ENCODE assay signal across 19 cellular contexts in the genomic region with DNA sequence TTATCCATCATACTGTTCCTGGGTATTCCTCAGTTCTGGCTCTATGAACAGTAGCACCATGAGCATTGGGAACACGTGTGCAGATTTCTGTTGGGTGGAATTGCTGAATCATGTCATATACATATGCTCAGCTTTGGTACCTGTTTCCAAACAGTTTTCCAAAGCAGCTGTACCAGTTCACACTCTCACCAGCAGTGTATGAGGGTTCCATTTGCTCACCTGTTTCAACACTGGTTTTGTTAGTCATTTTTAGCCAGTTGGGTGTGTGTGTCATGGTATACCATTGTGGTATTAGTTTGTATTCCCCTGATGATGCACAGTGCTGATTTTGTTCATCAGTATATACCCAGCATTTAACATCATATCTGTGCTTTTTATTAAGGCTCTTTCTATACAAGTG. TPM values are rescaled to one million over a fixed set of nuclear protein-coding genes. Genes with fewer than 3 reads are reported as not detected.
DNase-seq lines count a peak whose midpoint lies in the region; ATAC-seq, FAIRE-seq and TF ChIP-seq lines count a peak whose summit lies in the region.
"Had no signal": no experiment of that assay in that cellular context is flagged by ENCODE, and none has a peak within 500 bp of the region (broad histone marks: within the 10 kb centered on the region; RNA-seq: fewer than 3 reads in every experiment).

No MANE protein-coding gene starts in this region.

- H3K36me3 ChIP-seq in K562 (ENCODE audit: control insufficient read depth, insufficient read depth, low read length) (no peaks in the 10 kb centered on the region), thoracic aorta (no peaks in the 10 kb centered on the region)
- H3K36me3 ChIP-seq: HAP-1 had no signal

- H3K4me3 Mint-ChIP-seq in activated naive CD8-positive, alpha-beta T cell treated with anti-CD3 and anti-CD28 coated beads, Interleukin-2, amount 50 U/mL, for 24 hours, result no peak overlapping the region
- no peak overlapping the region for H3K4me3 Mint-ChIP-seq in activated naive CD8-positive, alpha-beta T cell treated with anti-CD3 and anti-CD28 coated beads for 36 hours

- no peak overlapping the region for H3K27ac Mint-ChIP-seq in activated naive CD8-positive, alpha-beta T cell treated with anti-CD3 and anti-CD28 coated beads, Interleukin-2, amount 50 U/mL, for 24 hours
- no peak overlapping the region for H3K27ac Mint-ChIP-seq in activated naive CD8-positive, alpha-beta T cell treated with anti-CD3 and anti-CD28 coated beads for 36 hours

- no peaks in the 10 kb centered on the region for H3K36me3 Mint-ChIP-seq in activated naive CD8-positive, alpha-beta T cell treated with anti-CD3 and anti-CD28 coated beads, Interleukin-2, amount 50 U/mL, for 24 hours (ENCODE audit: low read depth)
- H3K36me3 Mint-ChIP-seq in activated naive CD8-positive, alpha-beta T cell treated with anti-CD3 and anti-CD28 coated beads for 36 hours, result no peaks in the 10 kb centered on the region

- no peak overlapping the region for H2AFZ ChIP-seq in K562 (ENCODE audit: low read depth, low read length)
- H2AFZ ChIP-seq: PC-9 had no signal

- H3K27me3 ChIP-seq in K562 (ENCODE audit: control insufficient read depth in 2 of 2, insufficient read depth in 2 of 2, low read length in 2 of 2) (no peaks in the 10 kb centered on the region), foreskin keratinocyte (no peaks in the 10 kb centered on the region), thoracic aorta (replicated peaks; ENCODE audit: insufficient read depth) (no peaks in the 10 kb centered on the region)

- TF ChIP-seq CTCF in K562 (IDR thresholded peaks at IDR 0.05 in 2 of 3, conservative IDR thresholded peaks at IDR 0.05 in 1 of 3; ENCODE audit: insufficient read depth in 2 of 3, low read depth in 1 of 3, low read length in 3 of 3), result no peak
- no peak for TF ChIP-seq CTCF in foreskin keratinocyte (conservative IDR thresholded peaks at IDR 0.05)
- TF ChIP-seq CTCF in thoracic aorta (IDR thresholded peaks at IDR 0.05), result no peak

- H3K79me2 ChIP-seq in K562 (ENCODE audit: control insufficient read depth, insufficient read depth, low read length), result no peaks in the 10 kb centered on the region

- H3K9me3 Mint-ChIP-seq in activated naive CD8-positive, alpha-beta T cell treated with anti-CD3 and anti-CD28 coated beads, Interleukin-2, amount 50 U/mL, for 24 hours, result no peaks in the 10 kb centered on the region
- no peaks in the 10 kb centered on the region for H3K9me3 Mint-ChIP-seq in activated naive CD8-positive, alpha-beta T cell treated with anti-CD3 and anti-CD28 coated beads for 36 hours

- no peak for TF ChIP-seq POLR2A in K562 (conservative IDR thresholded peaks at IDR 0.05)

- TF ChIP-seq RAD21 in K562 (CRISPR knock-in tag; conservative IDR thresholded peaks at IDR 0.05 in 1 of 2, IDR thresholded peaks at IDR 0.05 in 1 of 2), result no peak

- no peaks in the 10 kb centered on the region for H3K9me1 ChIP-seq in K562 (ENCODE audit: control insufficient read depth, insufficient read depth, low read length)

- no peaks in the 10 kb centered on the region for H3K9me3 ChIP-seq in K562 (replicated peaks; ENCODE audit: control insufficient read depth, insufficient read depth, low read depth, low read length)
- no peaks in the 10 kb centered on the region for H3K9me3 ChIP-seq in thoracic aorta
- H3K9me3 ChIP-seq: HAP-1 had no signal

- H4K20me1 ChIP-seq in K562 (replicated peaks; ENCODE audit: control insufficient read depth, insufficient read depth, low read length), result no peaks in the 10 kb centered on the region

- FAIRE-seq in K562 (lab: Jason Lieb, UNC), result no peak
- FAIRE-seq: A204.1 had no signal

- 13% methylated on average over 1 of the region's 1 CpG for WGBS in K562 (ENCODE audit: insufficient coverage, low coverage, missing lambda C conversion rate)

- no peak overlapping the region for H3K9ac ChIP-seq in K562 (ENCODE audit: insufficient read depth in 1 of 2, low read depth in 2 of 2, low read length in 2 of 2)

- H3K27ac ChIP-seq in K562 (ENCODE audit: extremely low read depth, low read depth, low read length) (no peak overlapping the region), foreskin keratinocyte (no peak overlapping the region), thoracic aorta (peak overlapping the region; percentile 70 to 71)
- H3K27ac ChIP-seq: PC-9, RWPE1 had no signal

- TF ChIP-seq EP300 in K562 (IDR thresholded peaks at IDR 0.05; ENCODE audit: low read length), result no peak

- H3K4me1 Mint-ChIP-seq in activated naive CD8-positive, alpha-beta T cell treated with anti-CD3 and anti-CD28 coated beads, Interleukin-2, amount 50 U/mL, for 24 hours, result no peaks in the 10 kb centered on the region
- H3K4me1 Mint-ChIP-seq in activated naive CD8-positive, alpha-beta T cell treated with anti-CD3 and anti-CD28 coated beads for 36 hours, result no peaks in the 10 kb centered on the region

- BruUV-seq in K562 (replicated peaks; lab: Mats Ljungman, UMichigan), result no TSS peak

- H3K27me3 Mint-ChIP-seq in activated naive CD8-positive, alpha-beta T cell treated with anti-CD3 and anti-CD28 coated beads, Interleukin-2, amount 50 U/mL, for 24 hours, result no peaks in the 10 kb centered on the region
- peaks cover 2% of the 10 kb centered on the region for H3K27me3 Mint-ChIP-seq in activated naive CD8-positive, alpha-beta T cell treated with anti-CD3 and anti-CD28 coated beads for 36 hours

- H3K4me1 ChIP-seq in K562 (replicated peaks in 1 of 2; ENCODE audit: control insufficient read depth in 2 of 2, insufficient read depth in 2 of 2, low read length in 2 of 2), result no peaks in the 10 kb centered on the region; a peak in 1 of 5 replicates
- H3K4me1 ChIP-seq in foreskin keratinocyte, result no peaks in the 10 kb centered on the region
- peaks cover 20 to 60% of the 10 kb centered on the region in 2 donors for H3K4me1 ChIP-seq in thoracic aorta (ENCODE audit: control insufficient read depth in 1 of 2, low read depth in 2 of 2)
- H3K4me1 ChIP-seq: HAP-1 had no signal

- POLR2A ChIA-PET in K562 (lab: Yijun Ruan, JAX), result interaction anchor here (0.6 kb wide), 1 partner anchor 79 kb away, joined by 3 read pairs; no protein-coding TSS in a partner anchor

- CTCF ChIA-PET in K562 (lab: Yijun Ruan, JAX; ENCODE audit: low intra/inter-chr PET ratio), result no interaction called here

- H3K4me3 ChIP-seq in K562 (no peak overlapping the region), thoracic aorta (no peak overlapping the region)
- H3K4me3 ChIP-seq: HAP-1, PC-9 had no signal

- peak; percentile 63 for ATAC-seq in activated naive CD8-positive, alpha-beta T cell treated with anti-CD3 and anti-CD28 coated beads, Interleukin-2, amount 50 U/mL, for 24 hours
- ATAC-seq in K562 (no peak), foreskin keratinocyte (peak; percentile 80), thoracic aorta (ENCODE audit: insufficient number of reproducible peaks, low FRiP score, low read depth) (no peak)

- DNase-seq in activated naive CD8-positive, alpha-beta T cell treated with anti-CD3 and anti-CD28 coated beads, Interleukin-2, amount 50 U/mL, for 24 hours, result no peak
- DNase-seq in activated naive CD8-positive, alpha-beta T cell treated with anti-CD3 and anti-CD28 coated beads for 36 hours, result no peak
- no peak for DNase-seq in K562 (ENCODE audit: extremely low read depth in 1 of 4, low spot score in 3 of 4)
- DNase-seq in foreskin keratinocyte, result no peak
- DNase-seq in thoracic aorta (ENCODE audit: low spot score), result no peak
- no peak for DNase-seq in stimulated activated CD4-positive, alpha-beta T cell treated with anti-CD3 and anti-CD28 coated beads, Interleukin-4, amount 100 ng/mL, for 24 hours
- DNase-seq in NCI-H1092 treated with DMSO at 0.1 percent for 48 hours (lab: John Stamatoyannopoulos, UW), result no peak
- DNase-seq in NCI-H526 treated with DMSO at 0.1 percent for 48 hours (lab: John Stamatoyannopoulos, UW), result no peak
- DNase-seq: DMS79, Kasumi-1, NCI-H1417, NCI-H187, NCI-H446, NCI-H526, PC-9, SHP77 treated with DMSO at 0.1 percent for 48 hours had no signal

- no peak overlapping the region for H3K4me2 ChIP-seq in K562 (ENCODE audit: insufficient read depth, low read length)
- H3K4me2 ChIP-seq: PC-9 had no signal

- in situ Hi-C loops in K562 (cut with MboI), result no loop called here

- intact Hi-C loops in K562 (cut with micrococcal nuclease), result no loop called here

TF ChIP-seq in K562, 482 proteins besides CTCF, POLR2A, EP300 and RAD21:
- no peak for TF ChIP-seq ZNF583 (CRISPR knock-in tag; IDR thresholded peaks at IDR 0.05)
- no peak for TF ChIP-seq TBP (optimal IDR thresholded peaks at IDR 0.05; ENCODE audit: low read depth, low read length)
- TF ChIP-seq C11orf30 (IDR thresholded peaks at IDR 0.05; ENCODE audit: low read depth), result peak; percentile 60
- TF ChIP-seq NFE2 (IDR thresholded peaks at IDR 0.05; ENCODE audit: low read depth), result peak; percentile 44; the same call in 1 of the 2 replicates
- peak; percentile 77 for TF ChIP-seq ZNF316 (IDR thresholded peaks at IDR 0.05)
- TF ChIP-seq MAFG (tag; conservative IDR thresholded peaks at IDR 0.05), result peak; percentile 51
- TF ChIP-seq ZNF217 (CRISPR knock-in tag; IDR thresholded peaks at IDR 0.05), result no peak
- TF ChIP-seq MAFF (IDR thresholded peaks at IDR 0.05; ENCODE audit: low read length), result 0 out of 2 replicates have a peak, but pooled peaks have one; percentile 3

RNA-seq across cellular contexts. Expression of gene ECM2, which starts 56.7 kb away (rescaled TPM):
- not detected for total RNA-seq in activated naive CD8-positive, alpha-beta T cell treated with anti-CD3 and anti-CD28 coated beads for 36 hours
- total RNA-seq in K562 (2011; cell fraction: chromatin; rRNA removed; ENCODE audit: low replicate concordance), result not detected in 2 replicates
- not detected in 2 replicates for total RNA-seq in K562 (2011; cell fraction: nucleolus; rRNA removed)
- total RNA-seq in K562 (2011; cell fraction: nucleoplasm; rRNA removed), result not detected in 2 replicates
- total RNA-seq in K562 (2014; rRNA removed) (not detected in 2 replicates), K562 (2014; rRNA removed; fragmentation: Illumina TruSeq; extraction: Trizol) (not detected in 2 replicates), K562 (2015; rRNA removed; fragmentation: Illumina TruSeq; extraction: Trizol) (not detected in 2 replicates), K562 (2021) (not detected in 2 replicates), foreskin keratinocyte (0.39 and 1.4 TPM in 2 replicates), thoracic aorta (10 to 100 TPM; 63.6 to 78.7 TPM)
- polyA plus RNA-seq in K562 (2011; rRNA removed) (not detected in 2 replicates), K562 (2014; fragmentation: Illumina TruSeq; extraction: Trizol) (not detected in 2 replicates), K562 (2014; fragmentation: Nextera tagmentation; extraction: Ambion mirVana) (under 1 TPM; 0.03 to 0.07 TPM), K562 (2014; rRNA removed) (not detected in 2 replicates), foreskin keratinocyte (0.30 and 1.0 TPM in 2 replicates)
- not detected in 2 replicates for polyA plus RNA-seq in K562 (2011; cell fraction: cytosol; rRNA removed)
- polyA plus RNA-seq in K562 (2011; cell fraction: nucleus; rRNA removed), result not detected in 2 replicates
- 0.04 and 0.06 TPM in 2 replicates for polyA plus RNA-seq in K562 (2012)
- not detected in 2 replicates for polyA minus RNA-seq in K562 (2011; rRNA and poly(A)+ RNA removed)
- polyA minus RNA-seq in K562 (2011; cell fraction: cytosol; rRNA and poly(A)+ RNA removed), result not detected in 2 replicates
- not detected in 2 replicates for polyA minus RNA-seq in K562 (2011; cell fraction: nucleus; rRNA and poly(A)+ RNA removed)

Comparison
In these comparisons a context has a peak if more than half of its experiments do, and no peak if none do; other contexts are left out.
1. ATAC-seq: peak in activated naive CD8-positive, alpha-beta T cell treated with anti-CD3 and anti-CD28 coated beads, Interleukin-2, amount 50 U/mL, for 24 hours (single experiment) and foreskin keratinocyte (single experiment); none in K562 (single experiment) and thoracic aorta (single experiment).
2. H3K27ac ChIP-seq: peak in thoracic aorta (2 of 2); none in K562 (single experiment) and foreskin keratinocyte (single experiment).
3. RNA of gene ECM2, which starts 56.7 kb away (total RNA-seq): 63.6 to 78.7 TPM in thoracic aorta; 0.39 to 1.4 TPM in foreskin keratinocyte, not detected in activated naive CD8-positive, alpha-beta T cell treated with anti-CD3 and anti-CD28 coated beads for 36 hours and not detected in K562; every median in the first group is over 10 times any median in the second.